Comparison of ENCODE assay signal across 9 cellular contexts in genomic region chr7:33986951-33987948, GRCh38.
DNase-seq lines count a peak whose midpoint lies in the region; ATAC-seq, FAIRE-seq and TF ChIP-seq lines count a peak whose summit lies in the region.
"Had no signal": no experiment of that assay in that cellular context is flagged by ENCODE, and none has a peak within 500 bp of the region (broad histone marks: within the 10 kb centered on the region; RNA-seq: fewer than 3 reads in every experiment).

No MANE protein-coding gene starts in this region.

- TF ChIP-seq CTCF in AG10803 (conservative IDR thresholded peaks at IDR 0.05; ENCODE audit: low read length), result no peak
- no peak for TF ChIP-seq CTCF in bronchial epithelial cell (IDR thresholded peaks at IDR 0.05; ENCODE audit: insufficient read depth, low read length, severe bottlenecking)

- H3K27me3 ChIP-seq in bronchial epithelial cell (ENCODE audit: control insufficient read depth, insufficient read depth, low read length), result no peaks in the 10 kb centered on the region

- no peak overlapping the region for H3K4me3 ChIP-seq in AG10803 (ENCODE audit: low read length)
- H3K4me3 ChIP-seq in bronchial epithelial cell (ENCODE audit: low read depth, low read length), result no peak overlapping the region

- DNase-seq in AG10803 (ENCODE audit: low read depth) (peak; percentile 100), MV-4-11 (lab: John Stamatoyannopoulos, UW) (peak; percentile 64), bronchial epithelial cell (ENCODE audit: low read depth) (peak; percentile 98), non-pigmented ciliary epithelial cell (ENCODE audit: low read depth) (peak; percentile 99), GM19239 (ENCODE audit: insufficient read length, low spot score) (no peak)
- no peak for DNase-seq in activated CD4-positive, CD25-positive, alpha-beta regulatory T cell treated with anti-CD3 and anti-CD28 coated beads, Interleukin-2, amount 50 U/mL, for 72 hours
- DNase-seq: activated B cell treated with CpG ODN at 0.5 μM for 24 hours had no signal

- no peak for ATAC-seq in GM18870 (IDR thresholded peaks at IDR 0.05; ENCODE audit: unreplicated experiment)
- ATAC-seq in GM21786 (IDR thresholded peaks at IDR 0.05; ENCODE audit: unreplicated experiment), result no peak

- FAIRE-seq in bronchial epithelial cell (lab: Jason Lieb, UNC) (peak; percentile 66), GM19239 (lab: Jason Lieb, UNC) (no peak)

- no peaks in the 10 kb centered on the region for H3K36me3 ChIP-seq in bronchial epithelial cell (ENCODE audit: control insufficient read depth, insufficient read depth, low read length)

Comparison
In these comparisons a context has a peak if more than half of its experiments do, and no peak if none do; other contexts are left out.
1. DNase-seq: peak in AG10803 (single experiment), MV-4-11 (single experiment), bronchial epithelial cell (single experiment) and non-pigmented ciliary epithelial cell (single experiment); none in GM19239 (single experiment) and activated CD4-positive, CD25-positive, alpha-beta regulatory T cell treated with anti-CD3 and anti-CD28 coated beads, Interleukin-2, amount 50 U/mL, for 72 hours (single experiment).